Comparison of ENCODE assay signal across 8 cellular contexts in the genomic region with DNA sequence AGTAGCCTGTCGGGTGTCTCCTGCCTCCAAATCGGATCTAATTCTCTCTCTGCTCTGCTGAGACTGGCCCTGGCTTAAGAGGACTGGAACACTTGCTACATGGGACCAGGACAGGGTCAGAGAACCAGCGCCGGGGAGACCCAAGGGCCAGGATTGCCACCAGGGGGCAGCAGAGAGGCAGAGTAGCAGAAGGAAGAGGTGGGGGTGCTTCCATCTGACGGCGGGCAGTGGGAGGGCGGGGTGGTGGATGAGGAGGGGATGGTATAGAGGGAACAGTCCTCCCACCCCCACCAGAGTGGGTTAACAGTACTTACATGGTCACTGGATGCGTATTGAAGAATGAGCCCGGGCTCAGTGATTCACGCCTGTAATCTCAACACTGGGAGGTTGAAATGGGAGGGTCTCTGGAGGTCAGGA. TPM values are rescaled to one million over a fixed set of nuclear protein-coding genes. Genes with fewer than 3 reads are reported as not detected.
DNase-seq lines count a peak whose midpoint lies in the region; ATAC-seq and TF ChIP-seq lines count a peak whose summit lies in the region.

No MANE protein-coding gene starts in this region.

- peaks cover 0 to 5% of the 10 kb centered on the region in 2 donors for H3K36me3 Mint-ChIP-seq in CD4-positive, alpha-beta memory T cell
- H3K36me3 Mint-ChIP-seq in activated T-helper 17 cell treated with anti-CD3 and anti-CD28 coated beads, Interleukin-2, amount 50 U/mL, for 72 hours (ENCODE audit: low read depth): peaks cover 18% of the 10 kb centered on the region

- no peaks in the 10 kb centered on the region for H3K27me3 ChIP-seq in CD4-positive, alpha-beta memory T cell (ENCODE audit: insufficient read depth, low read length)
- H3K27me3 ChIP-seq in HL-60 (ENCODE audit: insufficient read depth, poor library complexity, severe bottlenecking) (no peaks in the 10 kb centered on the region), thoracic aorta (replicated peaks; ENCODE audit: insufficient read depth) (no peaks in the 10 kb centered on the region)

- H3K27me3 Mint-ChIP-seq in CD4-positive, alpha-beta memory T cell: no peaks in the 10 kb centered on the region
- H3K27me3 Mint-ChIP-seq in activated T-helper 17 cell treated with anti-CD3 and anti-CD28 coated beads, Interleukin-2, amount 50 U/mL, for 72 hours: no peaks in the 10 kb centered on the region

- no peak overlapping the region for H3K4me3 ChIP-seq in CD4-positive, alpha-beta memory T cell (ENCODE audit: low read length in 2 of 2)
- no peak overlapping the region for H3K4me3 ChIP-seq in HL-60 (replicated peaks; ENCODE audit: insufficient read depth, low read length)
- H3K4me3 ChIP-seq in fibroblast of villous mesenchyme (ENCODE audit: low read depth, low read length): no peak overlapping the region
- no peak overlapping the region for H3K4me3 ChIP-seq in thoracic aorta

- no peak overlapping the region for H3K27ac Mint-ChIP-seq in CD4-positive, alpha-beta memory T cell
- no peak overlapping the region for H3K27ac Mint-ChIP-seq in activated T-helper 17 cell treated with anti-CD3 and anti-CD28 coated beads, Interleukin-2, amount 50 U/mL, for 72 hours

- H3K4me3 Mint-ChIP-seq in CD4-positive, alpha-beta memory T cell: no peak overlapping the region
- H3K4me3 Mint-ChIP-seq in activated T-helper 17 cell treated with anti-CD3 and anti-CD28 coated beads, Interleukin-2, amount 50 U/mL, for 72 hours: no peak overlapping the region

- peaks cover 4% of the 10 kb centered on the region for H3K36me3 ChIP-seq in CD4-positive, alpha-beta memory T cell (ENCODE audit: insufficient read depth, low read length)
- peaks cover 6% of the 10 kb centered on the region for H3K36me3 ChIP-seq in thoracic aorta

- H3K4me1 ChIP-seq in CD4-positive, alpha-beta memory T cell (ENCODE audit: insufficient read depth, low read length): no peaks in the 10 kb centered on the region
- H3K4me1 ChIP-seq in thoracic aorta (ENCODE audit: control insufficient read depth in 1 of 2, low read depth in 2 of 2): peaks cover 10 to 19% of the 10 kb centered on the region in 2 donors

- POLR2A ChIA-PET in CD4-positive, alpha-beta memory T cell (lab: Charles Lee; ENCODE audit: partially characterized antibody): no interaction called here

- H3K9me3 ChIP-seq in CD4-positive, alpha-beta memory T cell (ENCODE audit: control insufficient read depth in 1 of 2, low read length in 2 of 2): peaks cover 0 to 4% of the 10 kb centered on the region in 2 donors
- peaks cover 5% of the 10 kb centered on the region for H3K9me3 ChIP-seq in thoracic aorta

- CTCF ChIA-PET in CD4-positive, alpha-beta memory T cell (lab: Charles Lee; ENCODE audit: partially characterized antibody): interaction anchor here (0.7 to 7.4 kb wide), 10 partner anchors 9 to 358 kb away, joined by 3 to 54 read pairs (median 4); partner anchors contain the start of gene EHD2

- peaks cover 0 to 3% (median 0%) of the 10 kb centered on the region in 8 donors for H3K9me3 Mint-ChIP-seq in CD4-positive, alpha-beta memory T cell
- no peaks in the 10 kb centered on the region for H3K9me3 Mint-ChIP-seq in activated T-helper 17 cell treated with anti-CD3 and anti-CD28 coated beads, Interleukin-2, amount 50 U/mL, for 72 hours

- TF ChIP-seq CTCF in HL-60 (IDR thresholded peaks at IDR 0.05; ENCODE audit: insufficient read depth, low read length) (peak; percentile 65), fibroblast of villous mesenchyme (IDR thresholded peaks at IDR 0.05; ENCODE audit: insufficient read depth, low read depth, low read length) (peak; percentile 93), thoracic aorta (IDR thresholded peaks at IDR 0.05) (peak; percentile 83)

- no peak overlapping the region for H3K27ac ChIP-seq in CD4-positive, alpha-beta memory T cell (ENCODE audit: low read depth, low read length)
- H3K27ac ChIP-seq in HL-60 (replicated peaks): no peak overlapping the region
- H3K27ac ChIP-seq in thoracic aorta: no peak overlapping the region

- intact Hi-C loops in CD4-positive, alpha-beta memory T cell (cut with micrococcal nuclease): no loop called here

- peak; percentile 87 for ATAC-seq in activated T-helper 17 cell treated with anti-CD3 and anti-CD28 coated beads, Interleukin-2, amount 50 U/mL, for 72 hours (replicated peaks)
- ATAC-seq in thoracic aorta (ENCODE audit: insufficient number of reproducible peaks, low FRiP score, low read depth): no peak
- ATAC-seq in HG03521 (IDR thresholded peaks at IDR 0.05; ENCODE audit: unreplicated experiment): no peak

- H3K4me1 Mint-ChIP-seq in CD4-positive, alpha-beta memory T cell: peaks cover under 1 to 9% (median 4%) of the 10 kb centered on the region in 4 donors
- H3K4me1 Mint-ChIP-seq in activated T-helper 17 cell treated with anti-CD3 and anti-CD28 coated beads, Interleukin-2, amount 50 U/mL, for 72 hours: peaks cover 9% of the 10 kb centered on the region

- peak; percentile 66 to 75 (median 71) for DNase-seq in CD4-positive, alpha-beta memory T cell
- DNase-seq in HL-60 (ENCODE audit: low read depth in 1 of 2, low spot score in 1 of 2) (peak; percentile 49 to 78), RPMI7951 (ENCODE audit: low read depth) (peak; percentile 61), fibroblast of villous mesenchyme (ENCODE audit: low read depth) (peak; percentile 67), occipital lobe (lab: John Stamatoyannopoulos, UW) (peak; percentile 17), thoracic aorta (ENCODE audit: low spot score) (peak; percentile 50)

RNA-seq across cellular contexts. Expression of gene SELENOW, which starts 11.9 kb away (rescaled TPM):
- total RNA-seq in CD4-positive, alpha-beta memory T cell: 100 to 1,000 TPM; 116 to 122 TPM
- 100 to 1,000 TPM; 350 to 352 TPM for polyA plus RNA-seq in CD4-positive, alpha-beta memory T cell
- 689 and 818 TPM in 2 replicates for total RNA-seq in RPMI7951 (2014; rRNA removed; shearing (Covaris generic))
- total RNA-seq in activated T-helper 17 cell treated with anti-CD3 and anti-CD28 coated beads, Interleukin-2, amount 50 U/mL, for 72 hours: 100 to 1,000 TPM; 126 to 127 TPM
- total RNA-seq in fibroblast of villous mesenchyme: 287 and 328 TPM in 2 replicates
- 151 TPM for total RNA-seq in occipital lobe
- total RNA-seq in thoracic aorta: 1,000 to 10,000 TPM in 1 of 2 donors, 100 to 1,000 TPM in 1; 504 to 1,102 TPM

RNA-seq across cellular contexts. Expression of gene TPRX1, which starts 13.9 kb away (rescaled TPM):
- total RNA-seq in CD4-positive, alpha-beta memory T cell: not detected
- not detected for polyA plus RNA-seq in CD4-positive, alpha-beta memory T cell
- not detected in 2 replicates for total RNA-seq in RPMI7951 (2014; rRNA removed; shearing (Covaris generic))
- total RNA-seq in activated T-helper 17 cell treated with anti-CD3 and anti-CD28 coated beads, Interleukin-2, amount 50 U/mL, for 72 hours: not detected
- total RNA-seq in fibroblast of villous mesenchyme: not detected in 2 replicates
- not detected for total RNA-seq in occipital lobe
- not detected for total RNA-seq in thoracic aorta

RNA-seq across cellular contexts. Expression of gene CRX, which starts 31.3 kb away (rescaled TPM):
- total RNA-seq in CD4-positive, alpha-beta memory T cell: not detected
- not detected for polyA plus RNA-seq in CD4-positive, alpha-beta memory T cell
- not detected in 2 replicates for total RNA-seq in RPMI7951 (2014; rRNA removed; shearing (Covaris generic))
- total RNA-seq in activated T-helper 17 cell treated with anti-CD3 and anti-CD28 coated beads, Interleukin-2, amount 50 U/mL, for 72 hours: under 1 TPM in 1 of 2 donors, not detected in 1; 0.16 TPM
- total RNA-seq in fibroblast of villous mesenchyme (not detected in 2 replicates), occipital lobe (not detected), thoracic aorta (not detected)

RNA-seq across cellular contexts. Expression of gene NOP53, which starts 45.1 kb away (rescaled TPM):
- total RNA-seq in CD4-positive, alpha-beta memory T cell: 100 to 1,000 TPM; 863 to 875 TPM
- 100 to 1,000 TPM; 156 to 225 TPM for polyA plus RNA-seq in CD4-positive, alpha-beta memory T cell
- total RNA-seq in RPMI7951 (2014; rRNA removed; shearing (Covaris generic)): 32.8 and 39.4 TPM in 2 replicates
- 100 to 1,000 TPM; 274 to 467 TPM for total RNA-seq in activated T-helper 17 cell treated with anti-CD3 and anti-CD28 coated beads, Interleukin-2, amount 50 U/mL, for 72 hours
- total RNA-seq in fibroblast of villous mesenchyme (35.0 and 49.0 TPM in 2 replicates), occipital lobe (52.4 TPM), thoracic aorta (100 to 1,000 TPM; 189 to 220 TPM)

Comparison
In these comparisons a context has a peak if more than half of its experiments do, and no peak if none do; other contexts are left out.
1. DNase-seq: peak in every context shown above with its lines; median percentile 71 in CD4-positive, alpha-beta memory T cell; 67 in fibroblast of villous mesenchyme; 64 in HL-60; 61 in RPMI7951; 50 in thoracic aorta; 17 in occipital lobe.